ENCODE assay signal across 10 cellular contexts in genomic region chr6:34315780-34316179, GRCh38.
DNase-seq lines count a peak whose midpoint lies in the region; ATAC-seq and TF ChIP-seq lines count a peak whose summit lies in the region.
"Had no signal": no experiment of that assay in that cellular context is flagged by ENCODE, and none has a peak within 500 bp of the region (broad histone marks: within the 10 kb centered on the region; RNA-seq: fewer than 3 reads in every experiment).

No MANE protein-coding gene starts in this region.

- no peaks in the 10 kb centered on the region for H3K9me3 ChIP-seq in neural progenitor cell (ENCODE audit: low read depth)
- H3K9me3 ChIP-seq: uterus had no signal

- peaks cover 18% of the 10 kb centered on the region for H3K4me1 ChIP-seq in neural progenitor cell
- H3K4me1 ChIP-seq: uterus had no signal

- H3K4me3 Mint-ChIP-seq in activated T-cell treated with anti-CD3 and anti-CD28 coated beads, Interleukin-2, amount 50 U/mL, for 72 hours: peak overlapping the region; percentile 38 to 66
- H3K4me3 Mint-ChIP-seq in neural progenitor cell: no peak overlapping the region

- H2AFZ ChIP-seq in neural progenitor cell (replicated peaks): no peak overlapping the region

- H3K4me3 ChIP-seq in GM06990 (replicated peaks; ENCODE audit: low read depth, low read length): no peak overlapping the region
- no peak overlapping the region for H3K4me3 ChIP-seq in neural progenitor cell
- H3K4me3 ChIP-seq: uterus had no signal

- H3K79me2 ChIP-seq in neural progenitor cell (ENCODE audit: low read depth): peaks cover 30% of the 10 kb centered on the region

- H4K20me1 ChIP-seq in neural progenitor cell (ENCODE audit: low read depth): peaks cover 23% of the 10 kb centered on the region

- DNase-seq in GM06990 (ENCODE audit: extremely low read depth, insufficient read length) (peak; percentile 58), Kasumi-1 (lab: John Stamatoyannopoulos, UW) (peak; percentile 87 to 92), neural progenitor cell (ENCODE audit: low spot score) (no peak), omental fat pad (ENCODE audit: low spot score) (no peak), GM03348 (ENCODE audit: low spot score) (no peak), NCI-H82 (lab: John Stamatoyannopoulos, UW) (no peak)
- peak; percentile 7 to 11 for DNase-seq in activated T-cell treated with anti-CD3 and anti-CD28 coated beads, Interleukin-2, amount 50 U/mL, for 72 hours
- DNase-seq: EL, uterus had no signal

- peak overlapping the region; percentile 80 for H3K27ac Mint-ChIP-seq in activated T-cell treated with anti-CD3 and anti-CD28 coated beads, Interleukin-2, amount 50 U/mL, for 72 hours
- peak overlapping the region; percentile 4 for H3K27ac Mint-ChIP-seq in neural progenitor cell

- H3K27ac ChIP-seq in neural progenitor cell: no peak overlapping the region
- H3K27ac ChIP-seq: uterus had no signal

- H3K4me1 Mint-ChIP-seq in activated T-cell treated with anti-CD3 and anti-CD28 coated beads, Interleukin-2, amount 50 U/mL, for 72 hours (ENCODE audit: low read depth): peaks cover 50% of the 10 kb centered on the region
- H3K4me1 Mint-ChIP-seq in neural progenitor cell: peaks cover 10% of the 10 kb centered on the region

- no peak overlapping the region for H3K9ac ChIP-seq in neural progenitor cell

- no peaks in the 10 kb centered on the region; the same call in 1 of the 2 replicates for H3K36me3 ChIP-seq in GM06990 (ENCODE audit: control insufficient read depth, insufficient read depth, low read length)
- no peaks in the 10 kb centered on the region for H3K36me3 ChIP-seq in neural progenitor cell
- H3K36me3 ChIP-seq: uterus had no signal

- H3K36me3 Mint-ChIP-seq in activated T-cell treated with anti-CD3 and anti-CD28 coated beads, Interleukin-2, amount 50 U/mL, for 72 hours (ENCODE audit: insufficient read depth in 2 of 2): no peaks in the 10 kb centered on the region
- H3K36me3 Mint-ChIP-seq in neural progenitor cell: peaks cover 4% of the 10 kb centered on the region

- ATAC-seq in activated T-cell treated with anti-CD3 and anti-CD28 coated beads, Interleukin-2, amount 50 U/mL, for 72 hours (replicated peaks in 1 of 2): peak; percentile 49 to 56
- ATAC-seq in omental fat pad (ENCODE audit: low FRiP score) (no peak), HG02938 (IDR thresholded peaks at IDR 0.05; ENCODE audit: unreplicated experiment) (no peak)

- TF ChIP-seq CTCF in GM06990 (IDR thresholded peaks at IDR 0.05; ENCODE audit: insufficient read depth, low read length, poor library complexity, severe bottlenecking): no peak
- TF ChIP-seq CTCF in neural progenitor cell (IDR thresholded peaks at IDR 0.05): no peak
- TF ChIP-seq CTCF in omental fat pad (IDR thresholded peaks at IDR 0.05): no peak

- H3K27me3 Mint-ChIP-seq in activated T-cell treated with anti-CD3 and anti-CD28 coated beads, Interleukin-2, amount 50 U/mL, for 72 hours (ENCODE audit: low read depth): no peaks in the 10 kb centered on the region
- peaks cover 2% of the 10 kb centered on the region for H3K27me3 Mint-ChIP-seq in neural progenitor cell (ENCODE audit: insufficient read depth, low read depth)

- no peak overlapping the region for H3K4me2 ChIP-seq in neural progenitor cell

- H3K27me3 ChIP-seq in GM06990 (replicated peaks; ENCODE audit: control insufficient read depth, insufficient read depth, low read length) (no peaks in the 10 kb centered on the region), neural progenitor cell (no peaks in the 10 kb centered on the region)
- H3K27me3 ChIP-seq: uterus had no signal

- H3K9me3 Mint-ChIP-seq in activated T-cell treated with anti-CD3 and anti-CD28 coated beads, Interleukin-2, amount 50 U/mL, for 72 hours: no peaks in the 10 kb centered on the region
- no peaks in the 10 kb centered on the region for H3K9me3 Mint-ChIP-seq in neural progenitor cell

- H3F3A ChIP-seq in neural progenitor cell (ENCODE audit: low read depth): no peaks in the 10 kb centered on the region

Comparison
In these comparisons a context has a peak if more than half of its experiments do, and no peak if none do; other contexts are left out.
1. DNase-seq: peak in GM06990 (single experiment), Kasumi-1 (2 of 2) and activated T-cell treated with anti-CD3 and anti-CD28 coated beads, Interleukin-2, amount 50 U/mL, for 72 hours (2 of 2); none in neural progenitor cell (single experiment), omental fat pad (single experiment), GM03348 (single experiment) and NCI-H82 (single experiment).
2. ATAC-seq: peak in activated T-cell treated with anti-CD3 and anti-CD28 coated beads, Interleukin-2, amount 50 U/mL, for 72 hours (2 of 2); none in omental fat pad (single experiment) and HG02938 (single experiment).